Comparison of ENCODE assay signal across 7 cellular contexts in genomic region chr15:61103026-61103425, GRCh38.
"Had no signal": no experiment of that assay in that cellular context is flagged by ENCODE, and none has a peak within 500 bp of the region (broad histone marks: within the 10 kb centered on the region; RNA-seq: fewer than 3 reads in every experiment).

No MANE protein-coding gene starts in this region.

- H3K4me3 Mint-ChIP-seq: H9 had no signal

- H3K9me3 Mint-ChIP-seq: H9 had no signal

- FAIRE-seq: H54, HTR-8/SVneo, K562 had no signal

- ATAC-seq: K562 had no signal

- H3K4me3 ChIP-seq: K562 had no signal

- DNase-seq: GOT3, H9, HCEC 1CT, IMR-90 had no signal
